In genomic region chr17:40590742-40591141, GRCh38 we compare ENCODE assay signal across 37 cellular contexts. TPM values are rescaled to one million over a fixed set of nuclear protein-coding genes. Genes with fewer than 3 reads are reported as not detected.
"Had no signal": no experiment of that assay in that cellular context is flagged by ENCODE, and none has a peak within 500 bp of the region (broad histone marks: within the 10 kb centered on the region; RNA-seq: fewer than 3 reads in every experiment).

No MANE protein-coding gene starts in this region.

- DNase-seq: activated B cell treated with CpG ODN at 0.5 μM for 24 hours; activated CD4-positive, alpha-beta memory T cell treated with anti-CD3 and anti-CD28 coated beads for 36 hours; activated CD4-positive, alpha-beta T cell treated with anti-CD3 and anti-CD28 coated beads for 4 hours; activated CD4-positive, alpha-beta T cell treated with anti-CD3 and anti-CD28 coated beads, Interleukin-2, amount 50 U/mL, for 1 hour; activated CD4-positive, CD25-positive, alpha-beta regulatory T cell treated with anti-CD3 and anti-CD28 coated beads, Interleukin-2, amount 50 U/mL, for 72 hours; activated CD8-positive, alpha-beta memory T cell treated with anti-CD3 and anti-CD28 coated beads, Interleukin-2, amount 50 U/mL, for 4 hours; activated gamma-delta T cell treated with Interleukin-2 at 50 U/mL for 16 hours; activated naive CD4-positive, alpha-beta T cell treated with anti-CD3 and anti-CD28 coated beads for 36 hours; activated T-cell treated with anti-CD3 and anti-CD28 coated beads for 4 hours; activated T-cell treated with anti-CD3 and anti-CD28 coated beads, Interleukin-2, amount 50 U/mL, for 4 hours; amygdala; Kasumi-1; MG63; NCI-H1048; NCI-H1105 treated with DMSO at 0.1 percent for 48 hours; NCI-H1436 treated with DMSO at 0.1 percent for 48 hours; NCI-H1694 treated with DMSO at 0.1 percent for 48 hours; NCI-H2029; NCI-H345; NCI-H524 treated with DMSO at 0.1 percent for 48 hours; NK-92 treated with Interleukin-12 subunit alpha and Interleukin-12 subunit beta, amount 100 ng/mL, for 24 hours; PC-9; SIG-M5; T-helper 1 cell; T-helper 2 cell; T-helper 9 cell had no signal

- H3K9me3 ChIP-seq: ascending aorta, MG63 had no signal

- H3K4me3 Mint-ChIP-seq: activated CD4-positive, alpha-beta memory T cell treated with anti-CD3 and anti-CD28 coated beads for 36 hours; activated naive CD4-positive, alpha-beta T cell treated with anti-CD3 and anti-CD28 coated beads for 36 hours; activated T-cell treated with anti-CD3 and anti-CD28 coated beads, Interleukin-2, amount 50 U/mL, for 4 hours; activated T-helper 1 cell treated with anti-CD3 and anti-CD28 coated beads, Interleukin-12 subunit alpha, Interleukin-12 subunit beta, Interleukin-2, Interleukin-4 antibody, amounts not matched to agents 30 ng/mL and 10 ng/mL and 1 ng/mL, durations not matched to agents 14 hours and 24 hours and 36 hours; central memory CD8-positive, alpha-beta T cell had no signal

- H3K4me3 ChIP-seq: ascending aorta, cardiac muscle cell, MG63, PC-9 had no signal

- H3K27me3 Mint-ChIP-seq: activated B cell treated with CpG ODN at 0.5 μM for 24 hours; activated CD4-positive, alpha-beta memory T cell treated with anti-CD3 and anti-CD28 coated beads for 36 hours; central memory CD8-positive, alpha-beta T cell had no signal

- H3K36me3 ChIP-seq: ascending aorta, cardiac muscle cell, MG63 had no signal

- ATAC-seq: activated naive CD4-positive, alpha-beta T cell treated with anti-CD3 and anti-CD28 coated beads, Interleukin-2, amount 50 U/mL, for 72 hours; activated T-cell treated with anti-CD3 and anti-CD28 coated beads, Interleukin-2, amount 50 U/mL, for 4 hours; Right ventricle myocardium inferior; SK-N-SH treated with all-trans-retinoic acid at 6 μM for 48 hours had no signal

- H3K27ac ChIP-seq: ascending aorta, cardiac muscle cell, PC-9, RWPE1, VCaP had no signal

- H3K27ac Mint-ChIP-seq: activated CD4-positive, alpha-beta memory T cell treated with anti-CD3 and anti-CD28 coated beads for 36 hours; activated naive CD4-positive, alpha-beta T cell treated with anti-CD3 and anti-CD28 coated beads for 36 hours; activated naive CD4-positive, alpha-beta T cell treated with anti-CD3 and anti-CD28 coated beads, Interleukin-2, amount 50 U/mL, for 72 hours; activated T-helper 1 cell treated with anti-CD3 and anti-CD28 coated beads, Interleukin-12 subunit alpha, Interleukin-12 subunit beta, Interleukin-2, Interleukin-4 antibody, amounts not matched to agents 30 ng/mL and 10 ng/mL and 1 ng/mL, durations not matched to agents 14 hours and 24 hours and 36 hours had no signal

- H3K27me3 ChIP-seq: ascending aorta, cardiac muscle cell had no signal

- H3K4me1 ChIP-seq: ascending aorta had no signal

- H3K9me3 Mint-ChIP-seq: activated naive CD4-positive, alpha-beta T cell treated with anti-CD3 and anti-CD28 coated beads for 36 hours; central memory CD8-positive, alpha-beta T cell had no signal

RNA-seq across cellular contexts. Expression of gene CCR7, which starts 25.5 kb away (rescaled TPM):
- total RNA-seq: ascending aorta, cardiac muscle cell, NCI-H460, PC-9, Right ventricle myocardium inferior, SK-MEL-5 had no signal
- polyA plus RNA-seq: cardiac muscle cell had no signal
